Comparison of ENCODE assay signal across 12 cellular contexts in the genomic region with DNA sequence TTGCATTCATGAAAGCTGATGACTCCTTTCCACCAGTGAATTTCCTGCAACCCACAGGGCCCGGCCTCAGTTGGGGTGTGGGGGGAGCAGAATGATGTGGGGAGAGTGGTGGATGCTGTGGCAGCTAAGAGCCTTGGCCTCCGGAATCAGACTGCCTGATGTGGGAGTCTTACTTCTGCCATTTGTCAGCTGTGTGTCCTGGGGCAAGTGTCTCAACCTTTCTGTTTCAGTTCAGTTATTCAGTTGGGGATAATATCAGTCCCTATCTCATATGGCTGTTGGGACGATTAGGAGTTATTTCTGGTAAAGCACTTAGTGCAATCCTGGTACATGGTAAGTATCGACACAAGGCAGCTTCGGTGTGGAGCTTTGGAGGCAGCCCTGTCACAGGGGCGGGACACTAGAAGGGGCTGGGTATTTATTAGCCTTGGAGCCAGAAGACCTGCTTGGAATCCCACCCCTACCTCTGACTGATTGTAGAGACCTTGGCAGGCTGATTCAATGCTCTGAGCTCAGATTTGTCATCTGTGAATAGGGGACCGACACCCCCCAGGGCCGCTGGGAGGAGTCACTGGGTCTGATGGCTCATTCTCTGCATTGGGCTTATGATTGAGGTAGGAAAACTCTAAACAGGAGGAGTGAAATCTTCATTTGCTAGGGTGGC. TPM values are rescaled to one million over a fixed set of nuclear protein-coding genes. Genes with fewer than 3 reads are reported as not detected.
DNase-seq lines count a peak whose midpoint lies in the region; ATAC-seq and TF ChIP-seq lines count a peak whose summit lies in the region.
"Had no signal": no experiment of that assay in that cellular context is flagged by ENCODE, and none has a peak within 500 bp of the region (broad histone marks: within the 10 kb centered on the region; RNA-seq: fewer than 3 reads in every experiment).

No MANE protein-coding gene starts in this region.

- no peak overlapping the region for H3K14ac ChIP-seq in neuronal stem cell (ENCODE audit: low read length)

- H3K23ac ChIP-seq in neuronal stem cell (ENCODE audit: low read depth, low read length, poor library complexity): no peak overlapping the region

- H3K4ac ChIP-seq in neuronal stem cell (ENCODE audit: low read length): no peak overlapping the region

- H2BK15ac ChIP-seq in neuronal stem cell (ENCODE audit: low read length): no peak overlapping the region

- H2BK5ac ChIP-seq in neuronal stem cell (ENCODE audit: low read length): no peak overlapping the region

- H3K4me3 ChIP-seq in heart left ventricle (no peak overlapping the region), neuronal stem cell (ENCODE audit: low read length in 2 of 2) (no peak overlapping the region)

- no peak overlapping the region for H3K9ac ChIP-seq in neuronal stem cell (ENCODE audit: low read depth, low read length, poor library complexity)
- H3K9ac ChIP-seq: SK-N-SH had no signal

- H3K9me3 ChIP-seq in heart left ventricle (no peaks in the 10 kb centered on the region), neuronal stem cell (replicated peaks in 1 of 2; ENCODE audit: control insufficient read depth in 2 of 2, insufficient read depth in 1 of 2, low read depth in 1 of 2, low read length in 2 of 2) (no peaks in the 10 kb centered on the region)
- H3K9me3 ChIP-seq: SK-N-SH had no signal

- H3K4me2 ChIP-seq in neuronal stem cell (ENCODE audit: insufficient read depth, low read length, poor library complexity, severe bottlenecking): no peak overlapping the region
- H3K4me2 ChIP-seq: SK-N-SH had no signal

- H3K27ac ChIP-seq in heart left ventricle (peak overlapping the region in 8 of 12 donors; percentile 15 to 92 (median 82)), epithelial cell of prostate (peak overlapping the region; percentile 62), neuronal stem cell (replicated peaks; ENCODE audit: low read length) (no peak overlapping the region)

- H3K36me3 ChIP-seq in heart left ventricle: no peaks in the 10 kb centered on the region
- H3K36me3 ChIP-seq in neuronal stem cell (replicated peaks in 1 of 2; ENCODE audit: control insufficient read depth in 2 of 2, insufficient read depth in 2 of 2, low read length in 2 of 2): no peaks in the 10 kb centered on the region

- H3K27me3 ChIP-seq in heart left ventricle: no peaks in the 10 kb centered on the region
- H3K27me3 ChIP-seq in neuronal stem cell (ENCODE audit: control insufficient read depth in 3 of 3, insufficient read depth in 3 of 3, low read depth in 1 of 3, low read length in 3 of 3): no peaks in the 10 kb centered on the region

- peaks cover 9% of the 10 kb centered on the region for H3K79me1 ChIP-seq in neuronal stem cell (ENCODE audit: low read depth, low read length)

- no peak overlapping the region for H4K91ac ChIP-seq in neuronal stem cell (ENCODE audit: low read depth, low read length, poor library complexity)

- TF ChIP-seq CTCF in heart left ventricle (IDR thresholded peaks at IDR 0.05) (no peak), GM20000 (IDR thresholded peaks at IDR 0.05; ENCODE audit: extremely low read depth, missing control alignments) (no peak)

- no peak overlapping the region for H2AFZ ChIP-seq in neuronal stem cell (ENCODE audit: low read length)

- no peak overlapping the region for H3K18ac ChIP-seq in neuronal stem cell (ENCODE audit: low read length)

- intact Hi-C loops in heart left ventricle (cut with DNase I): no loop called here
- intact Hi-C loops in Right ventricle myocardium superior (cut with DNase I): no loop called here

- H2AK5ac ChIP-seq in neuronal stem cell (ENCODE audit: low read depth, low read length): peak overlapping the region; percentile 49

- ATAC-seq in heart left ventricle: no peak
- no peak for ATAC-seq in Right ventricle myocardium superior (ENCODE audit: poor library complexity)
- ATAC-seq in HG02973 (IDR thresholded peaks at IDR 0.05; ENCODE audit: unreplicated experiment): no peak

- H3K4me1 ChIP-seq in heart left ventricle (peaks cover under 1 to 44% (median 33%) of the 10 kb centered on the region in 12 donors), neuronal stem cell (ENCODE audit: control insufficient read depth in 2 of 2, insufficient read depth in 1 of 2, low read depth in 1 of 2, low read length in 2 of 2) (peaks cover 5 to 12% of the 10 kb centered on the region in 2 donors)

- 66 to 74% (median 72%) methylated on average over 7 to 8 of the region's 8 CpGs for WGBS in heart left ventricle, 4 donors
- WGBS in neuronal stem cell (ENCODE audit: extremely low coverage in 2 of 2, insufficient read length in 2 of 2, insufficient replicate concordance in 1 of 2), 2 donors: no CpG with 5 or more reads among the region's 8 CpGs

- DNase-seq in heart left ventricle: no peak
- no peak for DNase-seq in Right ventricle myocardium superior
- DNase-seq in epithelial cell of prostate (ENCODE audit: low read depth, low spot score): no peak
- no peak for DNase-seq in neuronal stem cell (ENCODE audit: low spot score)
- DNase-seq in ureter (ENCODE audit: low spot score): no peak
- DNase-seq in activated T-cell treated with anti-CD3 and anti-CD28 coated beads for 4 hours: no peak
- no peak for DNase-seq in GM20000 (ENCODE audit: low spot score)
- DNase-seq: activated CD8-positive, alpha-beta memory T cell treated with anti-CD3 and anti-CD28 coated beads for 24 hours; activated gamma-delta T cell; SK-N-SH; stimulated activated naive CD4-positive, alpha-beta T cell had no signal

- no peak overlapping the region for H4K8ac ChIP-seq in neuronal stem cell (ENCODE audit: low read depth, low read length)

- H2BK120ac ChIP-seq in neuronal stem cell (ENCODE audit: low read depth, low read length): no peak overlapping the region

- H2BK12ac ChIP-seq in neuronal stem cell (ENCODE audit: low read length): no peak overlapping the region

- no peak for TF ChIP-seq POLR2A in heart left ventricle (IDR thresholded peaks at IDR 0.05)

RNA-seq across cellular contexts. Expression of a gene that starts 19.6 kb away (rescaled TPM):
- total RNA-seq in heart left ventricle (10 to 100 TPM; 44.6 to 72.8 (median 57.5) TPM), Right ventricle myocardium superior (55.6 TPM), ureter (166 TPM)
- polyA plus RNA-seq in heart left ventricle: 10 to 100 TPM; 57.9 to 65.8 TPM
- polyA plus RNA-seq in neuronal stem cell (2013, experiment 1 of 2): 14.6 TPM
- polyA plus RNA-seq in neuronal stem cell (2013, experiment 2 of 2): 14.8 TPM
